ENCODE assay signal across 21 cellular contexts in the genomic region with DNA sequence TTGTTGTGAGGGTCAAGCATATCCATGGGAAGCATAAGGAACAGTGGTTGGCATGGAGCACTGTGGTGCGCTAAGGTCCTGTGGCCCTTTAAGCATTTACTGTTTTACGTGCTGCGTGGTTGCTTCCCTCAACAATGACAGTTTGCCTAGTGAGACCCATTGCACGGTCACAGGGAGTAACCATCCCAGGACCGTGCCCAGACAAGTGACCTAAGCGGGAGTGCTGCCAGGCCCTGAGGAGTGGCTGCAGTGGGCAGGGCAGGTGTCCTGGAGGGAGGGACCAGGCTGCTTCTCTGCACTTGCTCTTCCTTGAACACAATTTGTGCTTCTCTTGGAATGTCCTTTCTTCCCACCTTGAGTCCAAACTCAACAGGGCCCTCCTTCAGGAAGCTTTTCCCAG.
DNase-seq lines count a peak whose midpoint lies in the region; ATAC-seq, FAIRE-seq and TF ChIP-seq lines count a peak whose summit lies in the region.
"Had no signal": no experiment of that assay in that cellular context is flagged by ENCODE, and none has a peak within 500 bp of the region (broad histone marks: within the 10 kb centered on the region; RNA-seq: fewer than 3 reads in every experiment).

No MANE protein-coding gene starts in this region.

- WGBS in hepatocyte (ENCODE audit: low lambda C conversion rate, missing lambda C conversion rate), result 98% methylated on average over 6 of the region's 6 CpGs

- intact Hi-C loops in gastrocnemius medialis (cut with DNase I; ENCODE audit: low total_unique reads), result no loop called here

- no peak overlapping the region for H3K4me2 ChIP-seq in hepatocyte

- peak overlapping the region in 1 of 7 donors; percentile 15 for H3K4me3 Mint-ChIP-seq in CD8-positive, alpha-beta memory T cell
- H3K4me3 Mint-ChIP-seq: activated naive CD4-positive, alpha-beta T cell treated with anti-CD3 and anti-CD28 coated beads, Interleukin-2, amount 10 ng/mL, durations not matched to agents 7 days and 5 days; activated T-cell treated with anti-CD3 and anti-CD28 coated beads, Interleukin-2, amount 50 U/mL, for 24 hours; naive B cell had no signal

- peaks cover 70 to 97% (median 88%) of the 10 kb centered on the region in 3 donors for H3K4me1 Mint-ChIP-seq in CD8-positive, alpha-beta memory T cell

- H3K27me3 Mint-ChIP-seq in CD8-positive, alpha-beta memory T cell, result no peaks in the 10 kb centered on the region
- H3K27me3 Mint-ChIP-seq: activated naive CD4-positive, alpha-beta T cell treated with anti-CD3 and anti-CD28 coated beads, Interleukin-2, amount 10 ng/mL, durations not matched to agents 7 days and 5 days; activated T-cell treated with anti-CD3 and anti-CD28 coated beads, Interleukin-2, amount 50 U/mL, for 24 hours; naive B cell had no signal

- no peaks in the 10 kb centered on the region for H4K20me1 ChIP-seq in hepatocyte (ENCODE audit: insufficient read depth, poor library complexity, severe bottlenecking)

- no peak overlapping the region for H3K4me3 ChIP-seq in CD8-positive, alpha-beta memory T cell (ENCODE audit: low read length)
- H3K4me3 ChIP-seq in bronchial epithelial cell (ENCODE audit: low read depth, low read length) (no peak overlapping the region), hepatocyte (no peak overlapping the region), gastrocnemius medialis (no peak overlapping the region)
- H3K4me3 ChIP-seq: body of pancreas, prostate gland had no signal

- no peaks in the 10 kb centered on the region for H3K27me3 ChIP-seq in CD8-positive, alpha-beta memory T cell (ENCODE audit: insufficient read depth, low read length, poor library complexity, severe bottlenecking)
- no peaks in the 10 kb centered on the region for H3K27me3 ChIP-seq in bronchial epithelial cell (ENCODE audit: control insufficient read depth, insufficient read depth, low read length)
- no peaks in the 10 kb centered on the region for H3K27me3 ChIP-seq in hepatocyte
- H3K27me3 ChIP-seq in gastrocnemius medialis, result no peaks in the 10 kb centered on the region
- H3K27me3 ChIP-seq: body of pancreas had no signal

- peak overlapping the region; percentile 66 to 96 (median 84) for H3K27ac Mint-ChIP-seq in CD8-positive, alpha-beta memory T cell
- H3K27ac Mint-ChIP-seq: naive B cell had no signal

- peaks cover 0 to 87% (median 20%) of the 10 kb centered on the region in 3 donors for H3K36me3 Mint-ChIP-seq in CD8-positive, alpha-beta memory T cell
- H3K36me3 Mint-ChIP-seq: naive B cell had no signal

- H3K79me2 ChIP-seq in hepatocyte, result no peaks in the 10 kb centered on the region

- CTCF ChIA-PET in CD8-positive, alpha-beta memory T cell (lab: Charles Lee), result interaction anchor here (1.4 to 1.9 kb wide), 2 partner anchors 51 to 63 kb away, joined by 3 to 4 read pairs; no protein-coding TSS in a partner anchor

- no peaks in the 10 kb centered on the region for H3K9me2 ChIP-seq in hepatocyte (replicated peaks; ENCODE audit: insufficient read depth)

- ATAC-seq in gastrocnemius medialis (peak in 1 of 2 donors; percentile 46), GM19467 (IDR thresholded peaks at IDR 0.05; ENCODE audit: unreplicated experiment) (no peak)
- ATAC-seq: body of pancreas had no signal

- H3K4me1 ChIP-seq in CD8-positive, alpha-beta memory T cell (ENCODE audit: insufficient read depth, low read length), result peaks cover 38% of the 10 kb centered on the region
- H3K4me1 ChIP-seq in hepatocyte (ENCODE audit: insufficient read depth) (peaks cover 43% of the 10 kb centered on the region), gastrocnemius medialis (peaks cover 47 to 73% of the 10 kb centered on the region in 2 donors)
- H3K4me1 ChIP-seq: body of pancreas had no signal

- TF ChIP-seq POLR2A in gastrocnemius medialis (IDR thresholded peaks at IDR 0.05), result peak; percentile 11 to 18

- DNase-seq in CD8-positive, alpha-beta memory T cell, result no peak
- peak; percentile 9 for DNase-seq in bronchial epithelial cell (ENCODE audit: low read depth)
- no peak for DNase-seq in hepatocyte (ENCODE audit: low spot score)
- DNase-seq in gastrocnemius medialis, result peak; percentile 30 to 72
- no peak for DNase-seq in foreskin melanocyte
- DNase-seq in 8988T, result no peak
- DNase-seq in T-helper 1 cell, result no peak
- DNase-seq: activated CD4-positive, alpha-beta T cell treated with anti-CD3 and anti-CD28 coated beads, Interleukin-2, amount 50 U/mL, for 4 hours; activated naive CD4-positive, alpha-beta T cell treated with anti-CD3 and anti-CD28 coated beads, Interleukin-2, amount 10 ng/mL, durations not matched to agents 7 days and 5 days; activated T-cell treated with anti-CD3 and anti-CD28 coated beads, Interleukin-2, amount 50 U/mL, for 24 hours; body of pancreas; effector CD4-positive, alpha-beta T cell; naive B cell; NCI-H187; NCI-H446; NK-92 treated with Interleukin-12 subunit alpha and Interleukin-12 subunit beta, amount 100 ng/mL, for 24 hours; stimulated activated CD4-positive, alpha-beta T cell treated with anti-CD3 and anti-CD28 coated beads, Interleukin-15, amount 100 ng/mL, for 24 hours; stimulated activated naive CD4-positive, alpha-beta T cell had no signal

- H3K9me3 ChIP-seq in CD8-positive, alpha-beta memory T cell (ENCODE audit: low read length), result no peaks in the 10 kb centered on the region
- H3K9me3 ChIP-seq in hepatocyte (ENCODE audit: low read depth), result no peaks in the 10 kb centered on the region
- H3K9me3 ChIP-seq in gastrocnemius medialis, result no peaks in the 10 kb centered on the region
- H3K9me3 ChIP-seq: body of pancreas, prostate gland had no signal

- no peaks in the 10 kb centered on the region for H3K9me3 Mint-ChIP-seq in CD8-positive, alpha-beta memory T cell
- H3K9me3 Mint-ChIP-seq: activated naive CD4-positive, alpha-beta T cell treated with anti-CD3 and anti-CD28 coated beads, Interleukin-2, amount 10 ng/mL, durations not matched to agents 7 days and 5 days; activated T-cell treated with anti-CD3 and anti-CD28 coated beads, Interleukin-2, amount 50 U/mL, for 24 hours; naive B cell had no signal

- no peak overlapping the region for H3K27ac ChIP-seq in CD8-positive, alpha-beta memory T cell (ENCODE audit: low read depth, low read length)
- H3K27ac ChIP-seq in hepatocyte (peak overlapping the region; percentile 27), gastrocnemius medialis (peak overlapping the region; percentile 38 to 79 (median 53))
- H3K27ac ChIP-seq: body of pancreas, RWPE1 had no signal

- POLR2A ChIA-PET in CD8-positive, alpha-beta memory T cell (lab: Charles Lee), result no interaction called here

- no peak overlapping the region for H2AFZ ChIP-seq in hepatocyte

- H3K36me3 ChIP-seq in CD8-positive, alpha-beta memory T cell (ENCODE audit: insufficient read depth, low read length), result peaks cover 17% of the 10 kb centered on the region
- H3K36me3 ChIP-seq in bronchial epithelial cell (ENCODE audit: control insufficient read depth, insufficient read depth, low read length) (no peaks in the 10 kb centered on the region), hepatocyte (replicated peaks; ENCODE audit: insufficient read depth, low read depth) (no peaks in the 10 kb centered on the region), gastrocnemius medialis (no peaks in the 10 kb centered on the region)
- H3K36me3 ChIP-seq: prostate gland had no signal

- TF ChIP-seq CTCF in bronchial epithelial cell (IDR thresholded peaks at IDR 0.05; ENCODE audit: insufficient read depth, low read length, severe bottlenecking) (no peak), hepatocyte (IDR thresholded peaks at IDR 0.05; ENCODE audit: poor library complexity) (no peak), gastrocnemius medialis (IDR thresholded peaks at IDR 0.05 in 4 of 5, conservative IDR thresholded peaks at IDR 0.05 in 1 of 5) (no peak)

- FAIRE-seq in bronchial epithelial cell (lab: Jason Lieb, UNC), result no peak

- in situ Hi-C loops in gastrocnemius medialis (cut with MboI; ENCODE audit: low sequenced_read_pairs in 4 of 4), result no loop called here

Comparison
In these comparisons a context has a peak if more than half of its experiments do, and no peak if none do; other contexts are left out.
1. DNase-seq: peak in bronchial epithelial cell (single experiment) and gastrocnemius medialis (2 of 2); none in CD8-positive, alpha-beta memory T cell (0 of 5), hepatocyte (single experiment), foreskin melanocyte (single experiment), 8988T (single experiment) and T-helper 1 cell (0 of 5).